ENCODE assay signal across 13 cellular contexts in the genomic region with DNA sequence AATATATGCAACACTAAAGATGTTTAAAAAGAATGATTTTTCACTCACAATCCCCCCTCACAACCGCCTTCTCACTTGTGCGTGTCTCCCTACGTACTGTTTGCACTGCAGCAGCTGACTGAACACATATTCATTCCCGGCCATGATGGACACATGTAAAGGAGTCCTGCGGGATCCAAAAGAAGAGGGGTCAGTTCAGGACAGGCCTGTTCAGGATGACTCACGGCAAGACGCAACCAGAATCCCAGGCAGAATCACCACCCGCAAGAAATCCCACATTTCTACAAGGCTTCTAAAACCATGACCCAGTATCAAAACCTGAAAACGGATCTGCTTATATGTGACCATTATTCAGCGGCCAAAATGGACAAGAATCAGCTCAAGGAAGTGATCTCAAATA. TPM values are rescaled to one million over a fixed set of nuclear protein-coding genes. Genes with fewer than 3 reads are reported as not detected.
DNase-seq lines count a peak whose midpoint lies in the region; ATAC-seq and TF ChIP-seq lines count a peak whose summit lies in the region.
"Had no signal": no experiment of that assay in that cellular context is flagged by ENCODE, and none has a peak within 500 bp of the region (broad histone marks: within the 10 kb centered on the region; RNA-seq: fewer than 3 reads in every experiment).

No MANE protein-coding gene starts in this region.

- H3K36me3 ChIP-seq in GM23248 (ENCODE audit: low read depth) (peaks cover 17% of the 10 kb centered on the region; the same call in 1 of the 2 replicates), gastrocnemius medialis (peaks cover 0 to 40% of the 10 kb centered on the region in 2 donors), esophagus muscularis mucosa (peaks cover 32 to 69% (median 60%) of the 10 kb centered on the region in 4 donors)

- POLR2A ChIA-PET in RWPE1 (lab: Yijun Ruan, JAX; ENCODE audit: low non-redundant PET): no interaction called here

- in situ Hi-C loops in GM23248 (cut with MboI): no loop called here
- in situ Hi-C loops in gastrocnemius medialis (cut with MboI; ENCODE audit: low sequenced_read_pairs in 4 of 4): loop anchor here in 3 of 4 donors (5.0 kb wide), 1 partner anchor 222 kb away; no protein-coding TSS in a partner anchor

- no peaks in the 10 kb centered on the region for H4K20me1 ChIP-seq in GM23248 (ENCODE audit: insufficient read depth)

- H3F3A ChIP-seq in GM23248 (ENCODE audit: insufficient read depth): no peaks in the 10 kb centered on the region

- no peak overlapping the region for H3K9ac ChIP-seq in GM23248

- TF ChIP-seq POLR2A in gastrocnemius medialis (IDR thresholded peaks at IDR 0.05) (no peak), esophagus muscularis mucosa (IDR thresholded peaks at IDR 0.05; ENCODE audit: low read depth) (no peak)

- no peaks in the 10 kb centered on the region for H3K79me2 ChIP-seq in GM23248 (ENCODE audit: insufficient read depth)

- no peak for TF ChIP-seq EP300 in esophagus muscularis mucosa (IDR thresholded peaks at IDR 0.05)

- no peak for TF ChIP-seq CTCF in RWPE1 (conservative IDR thresholded peaks at IDR 0.05; ENCODE audit: low read depth)
- TF ChIP-seq CTCF in gastrocnemius medialis (IDR thresholded peaks at IDR 0.05 in 4 of 5, conservative IDR thresholded peaks at IDR 0.05 in 1 of 5): no peak
- no peak for TF ChIP-seq CTCF in esophagus muscularis mucosa (IDR thresholded peaks at IDR 0.05)

- H3K4me2 ChIP-seq in GM23248 (ENCODE audit: unreplicated experiment): no peak overlapping the region

- H3K4me1 ChIP-seq in GM23248 (ENCODE audit: insufficient read depth) (peaks cover 8% of the 10 kb centered on the region), gastrocnemius medialis (peaks cover 0 to 8% of the 10 kb centered on the region in 2 donors), esophagus muscularis mucosa (peaks cover 0 to 7% (median 2%) of the 10 kb centered on the region in 4 donors)

- H3K27ac ChIP-seq in GM23248 (peak overlapping the region; percentile 44; the same call in 1 of the 2 replicates), RWPE1 (no peak overlapping the region), gastrocnemius medialis (peak overlapping the region in 2 of 4 donors; percentile 48 to 52), esophagus muscularis mucosa (replicated peaks in 1 of 4) (peak overlapping the region in 2 of 4 donors; percentile 17 to 35)

- no peaks in the 10 kb centered on the region for H3K9me2 ChIP-seq in GM23248 (ENCODE audit: insufficient read depth)

- intact Hi-C loops in gastrocnemius medialis (cut with DNase I; ENCODE audit: low total_unique reads): no loop called here
- intact Hi-C loops in esophagus muscularis mucosa (cut with DNase I): loop anchor here (5.0 kb wide), 1 partner anchor 217 kb away; no protein-coding TSS in a partner anchor

- DNase-seq in GM23248 (peak; percentile 23), RWPE1 (ENCODE audit: low spot score) (peak; percentile 63), fibroblast of gingiva (ENCODE audit: low read depth) (peak; percentile 67), gastrocnemius medialis (peak in 1 of 2 donors; percentile 52), esophagus muscularis mucosa (ENCODE audit: extremely low spot score) (no peak), GM19240 (ENCODE audit: insufficient read length, low spot score) (no peak)
- DNase-seq: activated CD8-positive, alpha-beta memory T cell treated with anti-CD3 and anti-CD28 coated beads, Interleukin-2, amount 10 ng/mL, durations not matched to agents 7 days and 5 days; CD4-positive, alpha-beta T cell; NCI-H187; small intestine had no signal

- H3K4me3 ChIP-seq in GM23248: no peak overlapping the region
- no peak overlapping the region for H3K4me3 ChIP-seq in gastrocnemius medialis
- H3K4me3 ChIP-seq in esophagus muscularis mucosa: no peak overlapping the region

- H3K27me3 ChIP-seq in GM23248 (replicated peaks; ENCODE audit: insufficient read depth) (no peaks in the 10 kb centered on the region), gastrocnemius medialis (no peaks in the 10 kb centered on the region), esophagus muscularis mucosa (no peaks in the 10 kb centered on the region)

- 95 to 97% methylated on average over 10 of the region's 10 CpGs for WGBS in GM23248 (ENCODE audit: low coverage in 1 of 2, low lambda C conversion rate in 2 of 2, missing lambda C conversion rate in 2 of 2), 2 experiments
- 71% methylated on average over 10 of the region's 10 CpGs for WGBS in esophagus muscularis mucosa

- peak; percentile 66 to 94 for ATAC-seq in gastrocnemius medialis
- ATAC-seq in GM21381 (IDR thresholded peaks at IDR 0.05; ENCODE audit: unreplicated experiment): no peak
- ATAC-seq in HG03354 (IDR thresholded peaks at IDR 0.05; ENCODE audit: poor library complexity, severe bottlenecking, unreplicated experiment): no peak
- ATAC-seq: activated CD8-positive, alpha-beta memory T cell treated with anti-CD3 and anti-CD28 coated beads, Interleukin-2, amount 10 ng/mL, durations not matched to agents 7 days and 5 days; Right ventricle myocardium inferior had no signal

- CTCF ChIA-PET in RWPE1 (lab: Yijun Ruan, JAX): interaction anchor here (0.5 to 0.7 kb wide), 2 partner anchors 80 to 1794 kb away, joined by 3 to 6 read pairs; no protein-coding TSS in a partner anchor

- H3K9me3 ChIP-seq in GM23248 (ENCODE audit: low read depth) (no peaks in the 10 kb centered on the region), gastrocnemius medialis (no peaks in the 10 kb centered on the region), esophagus muscularis mucosa (no peaks in the 10 kb centered on the region)

- no peak overlapping the region for H2AFZ ChIP-seq in GM23248

RNA-seq across cellular contexts. Expression of a gene that starts 52.3 kb away (rescaled TPM):
- total RNA-seq in GM23248 (2014; rRNA removed; shearing (Covaris generic)): 19.1 and 37.8 TPM in 2 replicates
- 32.4 and 35.7 TPM in 2 replicates for polyA plus RNA-seq in GM23248 (2016; fragmentation: Nextera tagmentation; extraction: Ambion mirVana)
- total RNA-seq in gastrocnemius medialis (10 to 100 TPM in 3 of 4 donors, 1 to 10 TPM in 1; 9.5 to 24.0 (median 18.6) TPM), esophagus muscularis mucosa (10 to 100 TPM; 15.6 to 39.5 (median 24.4) TPM)

RNA-seq across cellular contexts. Expression of a gene that starts 52.5 kb away (rescaled TPM):
- 25.3 and 29.0 TPM in 2 replicates for total RNA-seq in GM23248 (2014; rRNA removed; shearing (Covaris generic))
- polyA plus RNA-seq in GM23248 (2016; fragmentation: Nextera tagmentation; extraction: Ambion mirVana): 3.2 and 4.1 TPM in 2 replicates
- total RNA-seq in gastrocnemius medialis (10 to 100 TPM; 66.9 to 84.6 (median 73.5) TPM), esophagus muscularis mucosa (100 to 1,000 TPM in 1 of 4 donors, 10 to 100 TPM in 3; 57.8 to 100 (median 80.9) TPM)

Comparison
In these comparisons a context has a peak if more than half of its experiments do, and no peak if none do; other contexts are left out.
1. DNase-seq: peak in GM23248 (single experiment), RWPE1 (single experiment) and fibroblast of gingiva (single experiment); none in esophagus muscularis mucosa (single experiment) and GM19240 (single experiment).
2. ATAC-seq: peak in gastrocnemius medialis (2 of 2); none in GM21381 (single experiment) and HG03354 (single experiment).